ENCODE assay signal across 12 cellular contexts in the genomic region with DNA sequence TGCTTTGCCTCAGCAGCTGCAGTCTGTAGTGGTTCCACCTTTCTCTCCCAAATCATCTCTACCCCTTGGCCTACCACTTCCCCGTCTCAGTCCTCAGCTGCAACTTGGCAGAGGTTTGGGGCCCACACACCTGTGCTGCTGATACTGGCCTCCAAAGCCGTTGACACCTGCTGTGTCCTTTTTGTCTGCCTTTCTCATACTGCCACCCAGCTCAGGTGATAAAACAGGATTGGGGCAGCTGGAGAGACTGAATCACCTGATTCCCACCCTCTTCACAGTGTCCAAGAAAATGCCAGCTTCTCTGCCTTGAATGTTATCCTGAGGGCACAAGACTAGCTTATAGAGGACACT.
DNase-seq lines count a peak whose midpoint lies in the region; ATAC-seq and TF ChIP-seq lines count a peak whose summit lies in the region.
"Had no signal": no experiment of that assay in that cellular context is flagged by ENCODE, and none has a peak within 500 bp of the region (broad histone marks: within the 10 kb centered on the region; RNA-seq: fewer than 3 reads in every experiment).

No MANE protein-coding gene starts in this region.

- H3K36me3 Mint-ChIP-seq in activated T-helper 1 cell treated with anti-CD3 and anti-CD28 coated beads, Interleukin-12 subunit alpha, Interleukin-12 subunit beta, Interleukin-2, Interleukin-4 antibody, amounts not matched to agents 30 ng/mL and 10 ng/mL and 1 ng/mL, durations not matched to agents 14 hours and 24 hours and 36 hours (ENCODE audit: low read depth) = peaks cover 54% of the 10 kb centered on the region

- H3K4me3 ChIP-seq in DND-41 (ENCODE audit: low read depth in 1 of 2, low read length in 2 of 2) (no peak overlapping the region), neutrophil (ENCODE audit: low read depth in 1 of 2, low read length in 1 of 2) (no peak overlapping the region), WERI-Rb-1 (ENCODE audit: low read depth, low read length) (no peak overlapping the region)
- H3K4me3 ChIP-seq: thyroid gland had no signal

- H3K27me3 ChIP-seq in DND-41 (ENCODE audit: insufficient read depth, low read length, poor library complexity) (no peaks in the 10 kb centered on the region), neutrophil (no peaks in the 10 kb centered on the region), WERI-Rb-1 (ENCODE audit: insufficient read depth, low read depth, severe bottlenecking) (no peaks in the 10 kb centered on the region)
- H3K27me3 ChIP-seq: thyroid gland had no signal

- TF ChIP-seq CTCF in DND-41 (IDR thresholded peaks at IDR 0.05; ENCODE audit: borderline replicate concordance, extremely low read depth, low read length, poor library complexity, severe bottlenecking) (no peak), neutrophil (IDR thresholded peaks at IDR 0.05) (no peak), WERI-Rb-1 (IDR thresholded peaks at IDR 0.05; ENCODE audit: low read depth, low read length) (no peak)

- H3K27ac Mint-ChIP-seq in activated T-helper 1 cell treated with anti-CD3 and anti-CD28 coated beads, Interleukin-12 subunit alpha, Interleukin-12 subunit beta, Interleukin-2, Interleukin-4 antibody, amounts not matched to agents 30 ng/mL and 10 ng/mL and 1 ng/mL, durations not matched to agents 14 hours and 24 hours and 36 hours = peak overlapping the region; percentile 56
- H3K27ac Mint-ChIP-seq: activated naive CD4-positive, alpha-beta T cell treated with anti-CD3 and anti-CD28 coated beads, Interleukin-2, amount 10 ng/mL, durations not matched to agents 7 days and 5 days had no signal

- no peak for DNase-seq in DND-41
- DNase-seq in NCI-H1417 (lab: John Stamatoyannopoulos, UW) = peak; percentile 11 to 81 (median 63)
- DNase-seq in activated T-helper 1 cell treated with anti-CD3 and anti-CD28 coated beads, Interleukin-12 subunit alpha, Interleukin-12 subunit beta, Interleukin-2, Interleukin-4 antibody, amounts not matched to agents 30 ng/mL and 10 ng/mL and 1 ng/mL, durations not matched to agents 14 hours and 24 hours and 36 hours (ENCODE audit: low spot score) = no peak
- DNase-seq in NCI-H2171 (lab: John Stamatoyannopoulos, UW) = no peak
- no peak for DNase-seq in WERI-Rb-1
- no peak for DNase-seq in hippocampal formation (lab: John Stamatoyannopoulos, UW)
- DNase-seq: activated naive CD4-positive, alpha-beta T cell treated with anti-CD3 and anti-CD28 coated beads, Interleukin-2, amount 10 ng/mL, durations not matched to agents 7 days and 5 days; stimulated activated CD4-positive, alpha-beta T cell treated with anti-CD3 and anti-CD28 coated beads, Interleukin-2, amount 100 ng/mL, for 48 hours; thyroid gland had no signal

- H3K4me2 ChIP-seq in DND-41 (ENCODE audit: insufficient read depth, low read length) = no peak overlapping the region

- intact Hi-C loops in activated T-helper 1 cell treated with anti-CD3 and anti-CD28 coated beads, Interleukin-12 subunit alpha, Interleukin-12 subunit beta, Interleukin-2, Interleukin-4 antibody, amounts not matched to agents 30 ng/mL and 10 ng/mL and 1 ng/mL, durations not matched to agents 14 hours and 24 hours and 36 hours (cut with micrococcal nuclease) = no loop called here

- H3K36me3 ChIP-seq in DND-41 (ENCODE audit: insufficient read depth, low read length) (peaks cover 69% of the 10 kb centered on the region), neutrophil (peaks cover 47% of the 10 kb centered on the region), WERI-Rb-1 (no peaks in the 10 kb centered on the region)

- 0 out of 3 replicates have a peak, but pooled peaks have one; percentile 24 for ATAC-seq in DND-41 (ENCODE audit: insufficient read depth, low read depth)
- ATAC-seq in GM21717 (IDR thresholded peaks at IDR 0.05; ENCODE audit: unreplicated experiment) = no peak
- ATAC-seq: activated CD4-positive, CD25-positive, alpha-beta regulatory T cell treated with anti-CD3 and anti-CD28 coated beads, Interleukin-2, amount 50 U/mL, for 24 hours had no signal

- H3K79me2 ChIP-seq in DND-41 (ENCODE audit: insufficient read depth, low read length) = peaks cover 77% of the 10 kb centered on the region

- H3K9me3 Mint-ChIP-seq in activated T-helper 1 cell treated with anti-CD3 and anti-CD28 coated beads, Interleukin-12 subunit alpha, Interleukin-12 subunit beta, Interleukin-2, Interleukin-4 antibody, amounts not matched to agents 30 ng/mL and 10 ng/mL and 1 ng/mL, durations not matched to agents 14 hours and 24 hours and 36 hours = no peaks in the 10 kb centered on the region
- H3K9me3 Mint-ChIP-seq: activated naive CD4-positive, alpha-beta T cell treated with anti-CD3 and anti-CD28 coated beads, Interleukin-2, amount 10 ng/mL, durations not matched to agents 7 days and 5 days had no signal

- H3K9me3 ChIP-seq in DND-41 (ENCODE audit: insufficient read depth, low read length, severe bottlenecking) = no peaks in the 10 kb centered on the region
- H3K9me3 ChIP-seq in neutrophil = no peaks in the 10 kb centered on the region
- no peaks in the 10 kb centered on the region for H3K9me3 ChIP-seq in WERI-Rb-1 (ENCODE audit: severe bottlenecking)
- H3K9me3 ChIP-seq: thyroid gland had no signal

- H3K27ac ChIP-seq in DND-41 (ENCODE audit: low read length) = peak overlapping the region; percentile 30
- peak overlapping the region; percentile 61 for H3K27ac ChIP-seq in neutrophil
- no peak overlapping the region for H3K27ac ChIP-seq in WERI-Rb-1

- no peak overlapping the region for H2AFZ ChIP-seq in DND-41 (ENCODE audit: low read depth, low read length)

- no peaks in the 10 kb centered on the region for H3K27me3 Mint-ChIP-seq in activated T-helper 1 cell treated with anti-CD3 and anti-CD28 coated beads, Interleukin-12 subunit alpha, Interleukin-12 subunit beta, Interleukin-2, Interleukin-4 antibody, amounts not matched to agents 30 ng/mL and 10 ng/mL and 1 ng/mL, durations not matched to agents 14 hours and 24 hours and 36 hours (ENCODE audit: insufficient read depth)
- H3K27me3 Mint-ChIP-seq: activated naive CD4-positive, alpha-beta T cell treated with anti-CD3 and anti-CD28 coated beads, Interleukin-2, amount 10 ng/mL, durations not matched to agents 7 days and 5 days had no signal

- H3K4me3 Mint-ChIP-seq in activated T-helper 1 cell treated with anti-CD3 and anti-CD28 coated beads, Interleukin-12 subunit alpha, Interleukin-12 subunit beta, Interleukin-2, Interleukin-4 antibody, amounts not matched to agents 30 ng/mL and 10 ng/mL and 1 ng/mL, durations not matched to agents 14 hours and 24 hours and 36 hours = no peak overlapping the region
- H3K4me3 Mint-ChIP-seq: activated naive CD4-positive, alpha-beta T cell treated with anti-CD3 and anti-CD28 coated beads, Interleukin-2, amount 10 ng/mL, durations not matched to agents 7 days and 5 days had no signal

- no peak overlapping the region for H3K9ac ChIP-seq in DND-41 (ENCODE audit: low read depth, low read length)

- 0 out of 2 replicates have a peak, but pooled peaks cover 2% of the 10 kb centered on the region for H3K4me1 ChIP-seq in DND-41 (ENCODE audit: insufficient read depth, low read length)
- peaks cover 29 to 32% of the 10 kb centered on the region in 2 experiments for H3K4me1 ChIP-seq in neutrophil (ENCODE audit: control insufficient read depth in 1 of 2, insufficient read depth in 1 of 2, low read depth in 1 of 2, low read length in 1 of 2)

- H3K4me1 Mint-ChIP-seq in activated T-helper 1 cell treated with anti-CD3 and anti-CD28 coated beads, Interleukin-12 subunit alpha, Interleukin-12 subunit beta, Interleukin-2, Interleukin-4 antibody, amounts not matched to agents 30 ng/mL and 10 ng/mL and 1 ng/mL, durations not matched to agents 14 hours and 24 hours and 36 hours (ENCODE audit: low read depth) = peaks cover 67% of the 10 kb centered on the region

- H4K20me1 ChIP-seq in DND-41 (ENCODE audit: insufficient read depth, low read length) = 0 out of 2 replicates have a peak, but pooled peaks cover under 1% of the 10 kb centered on the region

Comparison
In these comparisons a context has a peak if more than half of its experiments do, and no peak if none do; other contexts are left out.
1. DNase-seq: peak in NCI-H1417 (3 of 3); none in DND-41 (single experiment), activated T-helper 1 cell treated with anti-CD3 and anti-CD28 coated beads, Interleukin-12 subunit alpha, Interleukin-12 subunit beta, Interleukin-2, Interleukin-4 antibody, amounts not matched to agents 30 ng/mL and 10 ng/mL and 1 ng/mL, durations not matched to agents 14 hours and 24 hours and 36 hours (single experiment), NCI-H2171 (single experiment), WERI-Rb-1 (single experiment) and hippocampal formation (0 of 2).